Comparison of ENCODE assay signal across 2 cellular contexts in the genomic region with DNA sequence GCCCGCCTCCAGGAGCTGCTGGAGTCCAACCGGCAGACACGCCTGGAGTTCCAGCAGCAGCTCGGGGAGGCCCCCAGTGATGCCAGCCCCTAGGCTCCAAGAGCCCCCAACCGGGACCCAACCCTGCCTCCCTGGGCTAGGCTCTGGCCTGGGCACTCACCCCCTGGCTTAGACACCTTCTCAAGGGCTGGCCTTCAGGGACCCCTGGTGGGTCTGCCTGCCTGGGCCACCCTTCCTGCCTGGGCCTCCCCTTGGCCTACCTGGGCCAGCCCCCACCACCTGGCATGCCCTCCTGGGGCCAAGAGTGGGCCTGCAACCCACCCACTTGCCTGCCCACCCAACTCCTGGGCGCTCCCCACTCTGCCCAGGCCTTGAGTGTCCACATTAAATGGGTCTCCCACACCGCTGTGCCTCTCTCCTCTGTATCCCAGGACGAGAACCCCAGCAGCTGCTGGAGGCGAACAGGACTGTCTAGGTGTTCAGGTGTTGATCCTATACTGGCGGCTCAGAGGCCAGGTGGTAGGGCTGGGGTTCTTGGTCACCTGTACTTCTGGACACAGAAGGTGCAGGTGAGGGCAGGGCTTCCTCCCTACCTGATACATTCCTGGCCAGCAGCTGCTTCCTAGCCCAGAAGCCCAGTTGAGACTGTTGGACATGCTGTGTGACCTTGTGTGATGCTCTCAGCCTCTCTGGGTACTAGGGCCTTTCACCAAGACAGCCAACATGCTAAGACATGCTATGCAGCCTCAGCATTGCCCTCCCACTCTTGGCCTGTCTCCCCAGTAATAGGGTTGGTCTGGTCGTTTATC.
TF ChIP-seq lines count a peak whose summit lies in the region.

No MANE protein-coding gene starts in this region.

TF ChIP-seq in A549, 52 proteins besides CTCF, POLR2A, EP300 and RAD21:
- TF ChIP-seq, protein P1, sequence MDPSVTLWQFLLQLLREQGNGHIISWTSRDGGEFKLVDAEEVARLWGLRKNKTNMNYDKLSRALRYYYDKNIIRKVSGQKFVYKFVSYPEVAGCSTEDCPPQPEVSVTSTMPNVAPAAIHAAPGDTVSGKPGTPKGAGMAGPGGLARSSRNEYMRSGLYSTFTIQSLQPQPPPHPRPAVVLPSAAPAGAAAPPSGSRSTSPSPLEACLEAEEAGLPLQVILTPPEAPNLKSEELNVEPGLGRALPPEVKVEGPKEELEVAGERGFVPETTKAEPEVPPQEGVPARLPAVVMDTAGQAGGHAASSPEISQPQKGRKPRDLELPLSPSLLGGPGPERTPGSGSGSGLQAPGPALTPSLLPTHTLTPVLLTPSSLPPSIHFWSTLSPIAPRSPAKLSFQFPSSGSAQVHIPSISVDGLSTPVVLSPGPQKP (IDR thresholded peaks at IDR 0.05; ENCODE audit: low read depth, low read length), result no peak
- TF ChIP-seq MAZ (IDR thresholded peaks at IDR 0.05; ENCODE audit: borderline replicate concordance, low read depth, low read length), result no peak
- TF ChIP-seq, protein P2, sequence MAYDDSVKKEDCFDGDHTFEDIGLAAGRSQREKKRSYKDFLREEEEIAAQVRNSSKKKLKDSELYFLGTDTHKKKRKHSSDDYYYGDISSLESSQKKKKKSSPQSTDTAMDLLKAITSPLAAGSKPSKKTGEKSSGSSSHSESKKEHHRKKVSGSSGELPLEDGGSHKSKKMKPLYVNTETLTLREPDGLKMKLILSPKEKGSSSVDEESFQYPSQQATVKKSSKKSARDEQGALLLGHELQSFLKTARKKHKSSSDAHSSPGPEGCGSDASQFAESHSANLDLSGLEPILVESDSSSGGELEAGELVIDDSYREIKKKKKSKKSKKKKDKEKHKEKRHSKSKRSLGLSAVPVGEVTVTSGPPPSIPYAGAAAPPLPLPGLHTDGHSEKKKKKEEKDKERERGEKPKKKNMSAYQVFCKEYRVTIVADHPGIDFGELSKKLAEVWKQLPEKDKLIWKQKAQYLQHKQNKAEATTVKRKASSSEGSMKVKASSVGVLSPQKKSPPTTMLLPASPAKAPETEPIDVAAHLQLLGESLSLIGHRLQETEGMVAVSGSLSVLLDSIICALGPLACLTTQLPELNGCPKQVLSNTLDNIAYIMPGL (CRISPR knock-in tag; IDR thresholded peaks at IDR 0.05; ENCODE audit: borderline replicate concordance), result no peak
- TF ChIP-seq ZFP36 (IDR thresholded peaks at IDR 0.05; ENCODE audit: borderline replicate concordance, partially characterized antibody), result peak; percentile 17
- TF ChIP-seq RFX5 (IDR thresholded peaks at IDR 0.05), result no peak
- TF ChIP-seq POLR2AphosphoS2 (conservative IDR thresholded peaks at IDR 0.05; ENCODE audit: low read length), result no peak

TF ChIP-seq in endothelial cell of umbilical vein, 7 proteins besides CTCF, POLR2A, EP300 and RAD21:
- TF ChIP-seq JUN (IDR thresholded peaks at IDR 0.05; ENCODE audit: borderline replicate concordance, insufficient read depth, insufficient read length, low read depth), result no peak
- TF ChIP-seq EZH2 (IDR thresholded peaks at IDR 0.05; ENCODE audit: borderline replicate concordance, low read depth, low read length, severe bottlenecking), result no peak
- TF ChIP-seq MYC (IDR thresholded peaks at IDR 0.05; ENCODE audit: low read depth, low read length), result no peak
- TF ChIP-seq, protein P3, sequence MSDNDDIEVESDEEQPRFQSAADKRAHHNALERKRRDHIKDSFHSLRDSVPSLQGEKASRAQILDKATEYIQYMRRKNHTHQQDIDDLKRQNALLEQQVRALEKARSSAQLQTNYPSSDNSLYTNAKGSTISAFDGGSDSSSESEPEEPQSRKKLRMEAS (IDR thresholded peaks at IDR 0.05; ENCODE audit: insufficient read depth, insufficient read length), result no peak
- TF ChIP-seq FOS (IDR thresholded peaks at IDR 0.05; ENCODE audit: borderline replicate concordance, insufficient read depth, low read length), result no peak
- no peak for TF ChIP-seq GATA2 (IDR thresholded peaks at IDR 0.05; ENCODE audit: insufficient read depth, insufficient read length, low read depth, low read length)
- no peak for TF ChIP-seq POLR2AphosphoS5 (IDR thresholded peaks at IDR 0.05; ENCODE audit: insufficient read depth, low read depth, low read length)
